19 cellular contexts compared by ENCODE assay signal in the genomic region with DNA sequence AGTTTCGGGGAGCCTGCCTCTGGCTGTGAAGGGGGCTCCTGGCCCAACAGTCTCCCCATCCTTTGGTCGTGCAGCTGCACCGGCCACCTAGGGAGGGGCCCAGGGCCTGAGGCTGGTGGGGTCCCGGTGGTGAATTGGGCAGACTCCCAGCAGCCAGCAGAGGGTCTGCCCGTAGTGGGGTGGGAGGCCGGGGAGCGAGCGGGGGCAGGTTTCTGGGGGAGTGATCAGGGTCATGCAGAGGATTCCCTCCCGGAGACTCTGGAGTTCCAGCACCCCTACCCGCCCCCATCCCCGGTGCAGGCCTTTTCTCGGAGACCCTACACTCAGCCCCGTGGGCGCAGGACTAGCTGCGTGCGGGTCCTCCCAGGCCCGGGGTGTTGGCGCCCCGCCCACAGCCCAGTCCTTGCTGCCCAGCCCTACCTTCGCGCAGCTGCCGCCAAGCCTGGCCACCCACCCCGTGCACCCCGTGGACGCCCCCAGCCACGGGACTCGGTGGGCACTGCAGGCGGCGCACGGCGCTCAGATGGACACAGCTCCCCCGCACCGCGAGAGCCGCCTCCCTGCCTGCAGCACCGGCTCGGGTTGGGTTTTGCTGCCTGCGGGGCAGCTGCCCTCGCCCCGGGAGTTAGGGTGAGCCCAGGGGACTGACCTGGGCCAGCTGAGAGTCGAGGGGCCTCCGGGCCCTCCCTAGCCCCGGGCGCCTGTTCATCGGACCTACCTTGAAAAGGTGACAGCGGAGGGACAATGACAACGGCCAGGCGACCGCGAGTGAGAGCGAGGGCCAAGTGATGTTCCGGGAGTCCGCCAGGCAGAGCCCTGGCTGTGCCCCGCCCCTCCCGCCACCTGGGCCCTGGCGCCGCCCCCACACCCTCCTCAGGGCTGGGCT. TPM values are rescaled to one million over a fixed set of nuclear protein-coding genes. Genes with fewer than 3 reads are reported as not detected.
DNase-seq lines count a peak whose midpoint lies in the region; ATAC-seq, FAIRE-seq and TF ChIP-seq lines count a peak whose summit lies in the region.
"Had no signal": no experiment of that assay in that cellular context is flagged by ENCODE, and none has a peak within 500 bp of the region (broad histone marks: within the 10 kb centered on the region; RNA-seq: fewer than 3 reads in every experiment).

A gene with protein sequence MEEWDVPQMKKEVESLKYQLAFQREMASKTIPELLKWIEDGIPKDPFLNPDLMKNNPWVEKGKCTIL (minus strand): TSS at position 787 of the 886 bp plus-strand sequence. CDS start 1,657 bp downstream, outside the sequence.

- CTCF ChIA-PET in HepG2 (lab: Yijun Ruan, JAX; ENCODE audit: low intra/inter-chr PET ratio, low total read pairs): no interaction called here

- no peak within 1 kb of the TSS for H3K4me3 Mint-ChIP-seq in stimulated activated naive B cell treated with anti-CD40 and anti-IgM and Interleukin-4, amounts not matched to agents 10 μg/mL and 1 μg/mL and 100 μg/mL, for 72 hours
- H3K4me3 Mint-ChIP-seq in activated T-helper 1 cell treated with anti-CD3 and anti-CD28 coated beads, Interleukin-12 subunit alpha, Interleukin-12 subunit beta, Interleukin-2, Interleukin-4 antibody, amounts not matched to agents 30 ng/mL and 10 ng/mL and 1 ng/mL, durations not matched to agents 14 hours and 24 hours and 36 hours: no peak within 1 kb of the TSS

- no peak for TF ChIP-seq POLR2A in HepG2 (IDR thresholded peaks at IDR 0.05; ENCODE audit: insufficient read depth in 1 of 2, low read depth in 2 of 2, low read length in 2 of 2)
- no peak for TF ChIP-seq POLR2A in right lobe of liver (IDR thresholded peaks at IDR 0.05)

- DNase-seq in HepG2 (ENCODE audit: low spot score): no peak
- DNase-seq in right lobe of liver: no peak
- DNase-seq in RPMI8226: peak; percentile 54
- DNase-seq in stimulated activated naive B cell treated with anti-CD40 and anti-IgM and Interleukin-4, amounts not matched to agents 10 μg/mL and 1 μg/mL and 100 μg/mL, for 72 hours: no peak
- DNase-seq in activated T-helper 1 cell treated with anti-CD3 and anti-CD28 coated beads, Interleukin-12 subunit alpha, Interleukin-12 subunit beta, Interleukin-2, Interleukin-4 antibody, amounts not matched to agents 30 ng/mL and 10 ng/mL and 1 ng/mL, durations not matched to agents 14 hours and 24 hours and 36 hours (ENCODE audit: low spot score): no peak
- DNase-seq in stimulated activated CD4-positive, alpha-beta T cell treated with anti-CD3 and anti-CD28 coated beads, Interleukin-4, amount 100 ng/mL, for 24 hours: no peak
- DNase-seq: activated gamma-delta T cell treated with Interleukin-2 at 50 U/mL for 16 hours; AML-193; body of pancreas; DMS79 treated with DMSO at 0.1 percent for 48 hours; NCI-H526 treated with DMSO at 0.1 percent for 48 hours; posterior cingulate gyrus; stimulated activated CD4-positive, alpha-beta T cell treated with anti-CD3 and anti-CD28 coated beads, Interleukin-15, amount 100 ng/mL, for 24 hours had no signal

- TF ChIP-seq CTCF in HepG2 (CRISPR knock-in tag; IDR thresholded peaks at IDR 0.05) (no peak), right lobe of liver (IDR thresholded peaks at IDR 0.05) (no peak)

- H3K4me1 ChIP-seq in HepG2 (ENCODE audit: insufficient read depth, low read length) (no peaks in the 10 kb centered on the region), right lobe of liver (no peaks in the 10 kb centered on the region), iPS-18a (ENCODE audit: control insufficient read depth, low read depth, low read length) (no peaks in the 10 kb centered on the region)
- H3K4me1 ChIP-seq: body of pancreas had no signal

- peaks cover 4 to 5% of the 10 kb centered on the region in 2 donors for H3K9me3 Mint-ChIP-seq in stimulated activated naive B cell treated with anti-CD40 and anti-IgM and Interleukin-4, amounts not matched to agents 10 μg/mL and 1 μg/mL and 100 μg/mL, for 72 hours
- H3K9me3 Mint-ChIP-seq in activated T-helper 1 cell treated with anti-CD3 and anti-CD28 coated beads, Interleukin-12 subunit alpha, Interleukin-12 subunit beta, Interleukin-2, Interleukin-4 antibody, amounts not matched to agents 30 ng/mL and 10 ng/mL and 1 ng/mL, durations not matched to agents 14 hours and 24 hours and 36 hours: no peaks in the 10 kb centered on the region

- no peaks in the 10 kb centered on the region for H4K20me1 ChIP-seq in HepG2 (ENCODE audit: insufficient read depth, low read length)

- H3K4me1 Mint-ChIP-seq in stimulated activated naive B cell treated with anti-CD40 and anti-IgM and Interleukin-4, amounts not matched to agents 10 μg/mL and 1 μg/mL and 100 μg/mL, for 72 hours: peaks cover 3 to 4% of the 10 kb centered on the region in 2 donors
- no peaks in the 10 kb centered on the region for H3K4me1 Mint-ChIP-seq in activated T-helper 1 cell treated with anti-CD3 and anti-CD28 coated beads, Interleukin-12 subunit alpha, Interleukin-12 subunit beta, Interleukin-2, Interleukin-4 antibody, amounts not matched to agents 30 ng/mL and 10 ng/mL and 1 ng/mL, durations not matched to agents 14 hours and 24 hours and 36 hours (ENCODE audit: low read depth)

- H3K4me2 ChIP-seq in HepG2 (ENCODE audit: low read depth, low read length): no peak within 1 kb of the TSS

- peaks cover 15 to 49% of the 10 kb centered on the region in 2 donors for H3K27me3 Mint-ChIP-seq in stimulated activated naive B cell treated with anti-CD40 and anti-IgM and Interleukin-4, amounts not matched to agents 10 μg/mL and 1 μg/mL and 100 μg/mL, for 72 hours
- H3K27me3 Mint-ChIP-seq in activated T-helper 1 cell treated with anti-CD3 and anti-CD28 coated beads, Interleukin-12 subunit alpha, Interleukin-12 subunit beta, Interleukin-2, Interleukin-4 antibody, amounts not matched to agents 30 ng/mL and 10 ng/mL and 1 ng/mL, durations not matched to agents 14 hours and 24 hours and 36 hours (ENCODE audit: insufficient read depth): peaks cover 2% of the 10 kb centered on the region

- no peaks in the 10 kb centered on the region for H3K9me3 ChIP-seq in HepG2 (ENCODE audit: low read length)
- no peaks in the 10 kb centered on the region for H3K9me3 ChIP-seq in right lobe of liver
- no peaks in the 10 kb centered on the region for H3K9me3 ChIP-seq in iPS-18a (ENCODE audit: control insufficient read depth, low read depth, low read length)
- H3K9me3 ChIP-seq: body of pancreas, upper lobe of left lung had no signal

- no TSS peak for BruUV-seq in HepG2 (replicated peaks; lab: Mats Ljungman, UMichigan)

- ATAC-seq in HepG2 (no peak; the same call in none of the 3 replicates), right lobe of liver (no peak), HG03521 (IDR thresholded peaks at IDR 0.05; ENCODE audit: unreplicated experiment) (no peak)
- ATAC-seq in stimulated activated naive B cell treated with anti-CD40 and anti-IgM and Interleukin-4, amounts not matched to agents 10 μg/mL and 1 μg/mL and 100 μg/mL, for 72 hours (replicated peaks): peak; percentile 12 to 22
- ATAC-seq: body of pancreas had no signal

- H3K36me3 ChIP-seq in HepG2 (replicated peaks in 1 of 2; ENCODE audit: control insufficient read depth in 1 of 2, insufficient read depth in 2 of 2, low read length in 2 of 2): 0 out of 5 replicates have a peak, but pooled peaks cover 1 to 2% of the 10 kb centered on the region in 2 experiments
- no peaks in the 10 kb centered on the region for H3K36me3 ChIP-seq in right lobe of liver
- no peaks in the 10 kb centered on the region for H3K36me3 ChIP-seq in iPS-18a (ENCODE audit: control insufficient read depth, low read depth, low read length)
- H3K36me3 ChIP-seq: upper lobe of left lung had no signal

- no peak within 1 kb of the TSS for H3K27ac Mint-ChIP-seq in stimulated activated naive B cell treated with anti-CD40 and anti-IgM and Interleukin-4, amounts not matched to agents 10 μg/mL and 1 μg/mL and 100 μg/mL, for 72 hours
- no peak within 1 kb of the TSS for H3K27ac Mint-ChIP-seq in activated T-helper 1 cell treated with anti-CD3 and anti-CD28 coated beads, Interleukin-12 subunit alpha, Interleukin-12 subunit beta, Interleukin-2, Interleukin-4 antibody, amounts not matched to agents 30 ng/mL and 10 ng/mL and 1 ng/mL, durations not matched to agents 14 hours and 24 hours and 36 hours

- POLR2A ChIA-PET in HepG2 (lab: Yijun Ruan, JAX): no interaction called here

- no peak for TF ChIP-seq EP300 in HepG2 (IDR thresholded peaks at IDR 0.05; ENCODE audit: low read depth in 2 of 2, low read length in 2 of 2)
- no peak for TF ChIP-seq EP300 in HepG2 (CRISPR knock-in tag; IDR thresholded peaks at IDR 0.05; ENCODE audit: borderline replicate concordance)

- in situ Hi-C loops in HepG2 (cut with HindIII; ENCODE audit: extremely low pct_ligation_motif_present, low pct_unique_long_range_greater_than_20kb): loop anchor here (25.0 kb wide), 1 partner anchor 412 kb away; no protein-coding TSS in a partner anchor

- H3K27ac ChIP-seq in HepG2 (ENCODE audit: extremely low read length, insufficient read depth, low read length): no peak within 1 kb of the TSS
- no peak within 1 kb of the TSS for H3K27ac ChIP-seq in right lobe of liver
- no peak within 1 kb of the TSS for H3K27ac ChIP-seq in iPS-18a (ENCODE audit: low read length)
- H3K27ac ChIP-seq: body of pancreas, upper lobe of left lung had no signal

- TF ChIP-seq RAD21 in HepG2 (CRISPR knock-in tag; IDR thresholded peaks at IDR 0.05): no peak

- intact Hi-C loops in HepG2 (cut with micrococcal nuclease; ENCODE audit: unreplicated experiment) (no loop called here), right lobe of liver (cut with DNase I) (no loop called here)
- intact Hi-C loops in activated T-helper 1 cell treated with anti-CD3 and anti-CD28 coated beads, Interleukin-12 subunit alpha, Interleukin-12 subunit beta, Interleukin-2, Interleukin-4 antibody, amounts not matched to agents 30 ng/mL and 10 ng/mL and 1 ng/mL, durations not matched to agents 14 hours and 24 hours and 36 hours (cut with micrococcal nuclease): no loop called here

- H3K9ac ChIP-seq in HepG2 (ENCODE audit: insufficient read depth, low read depth, low read length): no peak within 1 kb of the TSS
- H3K9ac ChIP-seq in iPS-18a (ENCODE audit: low read length): no peak within 1 kb of the TSS

- no peak for FAIRE-seq in HepG2 (lab: Jason Lieb, UNC)

- WGBS in HepG2 (ENCODE audit: low lambda C conversion rate): 48% methylated on average over 12 of the region's 57 CpGs
- 0% methylated on average over 2 of the region's 57 CpGs for WGBS in right lobe of liver (ENCODE audit: insufficient coverage, low coverage, low lambda C conversion rate, missing lambda C conversion rate)

- H3K79me2 ChIP-seq in HepG2 (ENCODE audit: insufficient read depth, low read length): no peaks in the 10 kb centered on the region

- H3K4me3 ChIP-seq in HepG2 (replicated peaks in 1 of 3; ENCODE audit: insufficient read depth in 1 of 3, low read depth in 2 of 3, low read length in 3 of 3) (no peak within 1 kb of the TSS), right lobe of liver (no peak within 1 kb of the TSS), iPS-18a (ENCODE audit: low read length) (peak within 1 kb of the TSS; percentile 47)
- H3K4me3 ChIP-seq: body of pancreas, upper lobe of left lung had no signal

- no peak within 1 kb of the TSS for H2AFZ ChIP-seq in HepG2 (ENCODE audit: low read length)

- H3K27me3 ChIP-seq in HepG2 (ENCODE audit: control insufficient read depth in 1 of 2, insufficient read depth in 2 of 2, low read length in 2 of 2) (peaks cover 22 to 44% of the 10 kb centered on the region in 2 experiments), right lobe of liver (no peaks in the 10 kb centered on the region), iPS-18a (ENCODE audit: control insufficient read depth, insufficient read depth, low read length) (peaks cover 48% of the 10 kb centered on the region)

- H3K36me3 Mint-ChIP-seq in stimulated activated naive B cell treated with anti-CD40 and anti-IgM and Interleukin-4, amounts not matched to agents 10 μg/mL and 1 μg/mL and 100 μg/mL, for 72 hours: peaks cover 26 to 32% of the 10 kb centered on the region in 2 donors
- peaks cover 2% of the 10 kb centered on the region for H3K36me3 Mint-ChIP-seq in activated T-helper 1 cell treated with anti-CD3 and anti-CD28 coated beads, Interleukin-12 subunit alpha, Interleukin-12 subunit beta, Interleukin-2, Interleukin-4 antibody, amounts not matched to agents 30 ng/mL and 10 ng/mL and 1 ng/mL, durations not matched to agents 14 hours and 24 hours and 36 hours (ENCODE audit: low read depth)

RNA-seq across cellular contexts. Expression of the gene that starts here (rescaled TPM):
- not detected in 2 replicates for total RNA-seq in HepG2 (2016; rRNA removed; fragmentation: Illumina TruSeq; extraction: Trizol)
- not detected in 2 replicates for total RNA-seq in HepG2 (2016; cell fraction: cytosol; rRNA removed; fragmentation: Illumina TruSeq; extraction: Trizol; ENCODE audit: low read depth)
- total RNA-seq in HepG2 (2016; cell fraction: insoluble cytoplasmic fraction; rRNA removed; fragmentation: Illumina TruSeq; extraction: Trizol): not detected in 2 replicates
- not detected in 2 replicates for total RNA-seq in HepG2 (2016; cell fraction: membrane; rRNA removed; fragmentation: Illumina TruSeq; extraction: Trizol)
- total RNA-seq in HepG2 (2016; cell fraction: nucleus; rRNA removed; fragmentation: Illumina TruSeq; extraction: Trizol): not detected in 2 replicates
- not detected in 2 replicates for polyA plus RNA-seq in HepG2 (2011; rRNA removed)
- polyA plus RNA-seq in HepG2 (2011; cell fraction: cytosol; rRNA removed): not detected in 2 replicates
- not detected in 2 replicates for polyA plus RNA-seq in HepG2 (2011; cell fraction: nucleus; rRNA removed)
- polyA plus RNA-seq in HepG2 (2012): not detected in 2 replicates
- polyA plus RNA-seq in HepG2 (2016; cell fraction: cytosol; fragmentation: Illumina TruSeq; extraction: Trizol; ENCODE audit: low read depth): not detected in 2 replicates
- not detected in 2 replicates for polyA plus RNA-seq in HepG2 (2016; cell fraction: insoluble cytoplasmic fraction; fragmentation: Illumina TruSeq; extraction: Trizol; ENCODE audit: low read depth)
- not detected in 2 replicates for polyA plus RNA-seq in HepG2 (2016; cell fraction: membrane; fragmentation: Illumina TruSeq; extraction: Trizol; ENCODE audit: low read depth)
- polyA plus RNA-seq in HepG2 (2016; cell fraction: nucleus; fragmentation: Illumina TruSeq; extraction: Trizol; ENCODE audit: insufficient read depth, low read depth): not detected in 2 replicates
- not detected in 2 replicates for polyA minus RNA-seq in HepG2 (2011; rRNA and poly(A)+ RNA removed; ENCODE audit: low replicate concordance)
- polyA minus RNA-seq in HepG2 (2011; cell fraction: cytosol; rRNA and poly(A)+ RNA removed): not detected in 2 replicates
- polyA minus RNA-seq in HepG2 (2011; cell fraction: nucleus; rRNA and poly(A)+ RNA removed): not detected in 2 replicates
- not detected for total RNA-seq in right lobe of liver
- not detected in 2 replicates for total RNA-seq in activated T-helper 1 cell treated with anti-CD3 and anti-CD28 coated beads, Interleukin-12 subunit alpha, Interleukin-12 subunit beta, Interleukin-2, Interleukin-4 antibody, amounts not matched to agents 30 ng/mL and 10 ng/mL and 1 ng/mL, durations not matched to agents 14 hours and 24 hours and 36 hours
- total RNA-seq: activated CD8-positive, alpha-beta memory T cell treated with anti-CD3 and anti-CD28 coated beads for 36 hours; body of pancreas; mucosa of gallbladder; SK-MEL-5; upper lobe of left lung had no signal

Comparison
In these comparisons a context has a peak if more than half of its experiments do, and no peak if none do; other contexts are left out.
1. ATAC-seq: peak in stimulated activated naive B cell treated with anti-CD40 and anti-IgM and Interleukin-4, amounts not matched to agents 10 μg/mL and 1 μg/mL and 100 μg/mL, for 72 hours (2 of 2); none in HepG2 (single experiment), right lobe of liver (0 of 4) and HG03521 (single experiment).